20 cellular contexts compared by ENCODE assay signal in the genomic region with DNA sequence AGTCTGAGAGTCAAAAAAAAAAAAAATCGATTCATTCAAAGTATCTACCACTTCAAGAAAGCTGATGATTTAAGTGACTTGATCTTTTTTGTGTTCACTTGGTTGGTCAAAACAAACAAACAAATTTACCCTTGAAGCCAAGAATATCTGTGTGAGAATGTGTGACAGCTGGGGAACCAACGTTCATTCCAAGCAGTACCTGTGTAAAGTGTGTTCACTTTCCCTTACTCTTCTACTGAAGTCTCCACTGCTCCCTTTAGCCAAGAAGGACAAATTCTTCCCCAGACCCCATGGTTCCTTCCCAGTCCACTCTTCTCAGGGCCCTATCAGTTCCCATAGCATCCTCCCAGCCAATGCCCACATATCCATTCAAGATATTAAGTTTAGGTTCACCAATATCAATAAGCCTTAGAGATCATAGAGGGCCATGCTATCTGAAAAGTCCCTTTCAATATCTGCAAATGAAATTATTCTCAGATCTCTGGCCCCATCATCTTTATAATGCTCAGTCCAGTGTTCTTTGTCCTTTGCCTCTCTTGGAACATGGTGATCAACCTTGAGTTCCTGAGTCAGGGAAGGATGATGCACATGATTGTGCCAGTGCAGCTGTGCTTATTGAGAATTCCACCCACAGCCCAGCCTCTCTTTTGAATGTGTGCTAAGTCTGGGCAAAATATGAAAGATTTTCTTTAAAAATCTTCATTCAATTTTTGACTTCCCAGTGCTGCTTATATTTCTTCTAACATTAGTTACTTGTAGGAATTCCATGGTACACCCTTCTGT.
"Had no signal": no experiment of that assay in that cellular context is flagged by ENCODE, and none has a peak within 500 bp of the region (broad histone marks: within the 10 kb centered on the region; RNA-seq: fewer than 3 reads in every experiment).

No MANE protein-coding gene starts in this region.

- DNase-seq: glutamatergic neuron; immature natural killer cell; left cardiac atrium; left ventricle myocardium inferior; lower lobe of right lung; midbrain; naive thymus-derived CD4-positive, alpha-beta T cell; right lobe of liver; stimulated activated CD4-positive, alpha-beta T cell treated with anti-CD3 and anti-CD28 coated beads, Interleukin-2, amount 100 ng/mL, for 24 hours; stimulated activated CD4-positive, alpha-beta T cell treated with anti-CD3 and anti-CD28 coated beads, Interleukin-4, amount 100 ng/mL, for 4 hours; stimulated activated naive B cell treated with anti-CD40 and anti-IgM and Interleukin-4, amounts not matched to agents 10 μg/mL and 1 μg/mL and 100 μg/mL, for 72 hours; stimulated activated naive CD8-positive, alpha-beta T cell treated with anti-CD3 and anti-CD28 coated beads, Interleukin-15, amount 100 ng/mL, for 72 hours; testis; upper lobe of right lung had no signal

- ATAC-seq: gastroesophageal sphincter; left cardiac atrium; lower lobe of right lung; naive thymus-derived CD4-positive, alpha-beta T cell; stimulated activated naive B cell treated with anti-CD40 and anti-IgM and Interleukin-4, amounts not matched to agents 10 μg/mL and 1 μg/mL and 100 μg/mL, for 72 hours; stimulated activated naive CD8-positive, alpha-beta T cell treated with anti-CD3 and anti-CD28 coated beads, Interleukin-15, amount 100 ng/mL, for 72 hours; upper lobe of right lung had no signal

- H3K4me3 Mint-ChIP-seq: dendritic cell treated with granulocyte-macrophage colony-stimulating factor and Interleukin-4, amounts not matched to agents 40 ng/mL and 50 ng/mL, for 4 days; immature natural killer cell; memory B cell; naive thymus-derived CD4-positive, alpha-beta T cell; stimulated activated naive B cell treated with anti-CD40 and anti-IgM and Interleukin-4, amounts not matched to agents 10 μg/mL and 1 μg/mL and 100 μg/mL, for 72 hours; stimulated activated naive CD8-positive, alpha-beta T cell treated with anti-CD3 and anti-CD28 coated beads, Interleukin-15, amount 100 ng/mL, for 72 hours had no signal

- H3K9me3 Mint-ChIP-seq: dendritic cell treated with granulocyte-macrophage colony-stimulating factor and Interleukin-4, amounts not matched to agents 40 ng/mL and 50 ng/mL, for 4 days; memory B cell had no signal

- H3K9me3 ChIP-seq: gastroesophageal sphincter, left ventricle myocardium inferior, lower lobe of right lung, neutrophil, right lobe of liver, testis, tibial nerve, upper lobe of right lung had no signal

- H3K36me3 Mint-ChIP-seq: immature natural killer cell; memory B cell; naive thymus-derived CD4-positive, alpha-beta T cell; stimulated activated naive B cell treated with anti-CD40 and anti-IgM and Interleukin-4, amounts not matched to agents 10 μg/mL and 1 μg/mL and 100 μg/mL, for 72 hours had no signal

- H3K36me3 ChIP-seq: cardiac muscle cell, gastroesophageal sphincter, left ventricle myocardium inferior, lower lobe of right lung, neutrophil, right lobe of liver, tibial nerve, upper lobe of right lung had no signal

- H3K4me1 Mint-ChIP-seq: immature natural killer cell; memory B cell; naive thymus-derived CD4-positive, alpha-beta T cell; stimulated activated naive B cell treated with anti-CD40 and anti-IgM and Interleukin-4, amounts not matched to agents 10 μg/mL and 1 μg/mL and 100 μg/mL, for 72 hours; stimulated activated naive CD8-positive, alpha-beta T cell treated with anti-CD3 and anti-CD28 coated beads, Interleukin-15, amount 100 ng/mL, for 72 hours had no signal

- H3K4me1 ChIP-seq: lower lobe of right lung, right lobe of liver, testis, tibial nerve, upper lobe of right lung had no signal

- H3K27me3 Mint-ChIP-seq: dendritic cell treated with granulocyte-macrophage colony-stimulating factor and Interleukin-4, amounts not matched to agents 40 ng/mL and 50 ng/mL, for 4 days; memory B cell; stimulated activated naive B cell treated with anti-CD40 and anti-IgM and Interleukin-4, amounts not matched to agents 10 μg/mL and 1 μg/mL and 100 μg/mL, for 72 hours; stimulated activated naive CD8-positive, alpha-beta T cell treated with anti-CD3 and anti-CD28 coated beads, Interleukin-15, amount 100 ng/mL, for 72 hours had no signal

- H3K27ac Mint-ChIP-seq: dendritic cell treated with granulocyte-macrophage colony-stimulating factor and Interleukin-4, amounts not matched to agents 40 ng/mL and 50 ng/mL, for 4 days; immature natural killer cell; memory B cell; naive thymus-derived CD4-positive, alpha-beta T cell; stimulated activated naive B cell treated with anti-CD40 and anti-IgM and Interleukin-4, amounts not matched to agents 10 μg/mL and 1 μg/mL and 100 μg/mL, for 72 hours; stimulated activated naive CD8-positive, alpha-beta T cell treated with anti-CD3 and anti-CD28 coated beads, Interleukin-15, amount 100 ng/mL, for 72 hours had no signal

- H3K27ac ChIP-seq: cardiac muscle cell, gastroesophageal sphincter, left ventricle myocardium inferior, lower lobe of right lung, neutrophil, right lobe of liver, testis, tibial nerve, upper lobe of right lung had no signal

- H3K27me3 ChIP-seq: cardiac muscle cell, gastroesophageal sphincter, neutrophil, right lobe of liver, testis, tibial nerve, upper lobe of right lung had no signal

- H3K4me3 ChIP-seq: cardiac muscle cell, gastroesophageal sphincter, left ventricle myocardium inferior, lower lobe of right lung, right lobe of liver, testis, tibial nerve, upper lobe of right lung had no signal
